3 cellular contexts compared by ENCODE assay signal in genomic region chr9:130860458-130861316, GRCh38.
TF ChIP-seq lines count a peak whose summit lies in the region.

No MANE protein-coding gene starts in this region.

TF ChIP-seq in liver, 16 proteins besides CTCF, POLR2A, EP300 and RAD21:
- TF ChIP-seq FOXA2 (IDR thresholded peaks at IDR 0.05) (no peak), FOXA1 (IDR thresholded peaks at IDR 0.05) (no peak), ZBTB33 (IDR thresholded peaks at IDR 0.05) (no peak), JUND (IDR thresholded peaks at IDR 0.05) (peak; percentile 46 to 61), HNF4A (conservative IDR thresholded peaks at IDR 0.05) (no peak), TAF1 (conservative IDR thresholded peaks at IDR 0.05) (no peak), SP1 (IDR thresholded peaks at IDR 0.05) (no peak), REST (IDR thresholded peaks at IDR 0.05) (no peak), NR2F2 (IDR thresholded peaks at IDR 0.05) (no peak), YY1 (IDR thresholded peaks at IDR 0.05) (no peak), MAX (IDR thresholded peaks at IDR 0.05) (no peak), EGR1 (IDR thresholded peaks at IDR 0.05; ENCODE audit: low read depth in 2 of 2) (no peak), RXRA (IDR thresholded peaks at IDR 0.05) (peak in 1 of 2 donors; percentile 61)

TF ChIP-seq in HepG2, 621 proteins besides CTCF, POLR2A, EP300 and RAD21:
- TF ChIP-seq ZNF513 (CRISPR knock-in tag; conservative IDR thresholded peaks at IDR 0.05) (no peak), FOXK2 (IDR thresholded peaks at IDR 0.05) (no peak), ZNF629 (CRISPR knock-in tag; conservative IDR thresholded peaks at IDR 0.05) (no peak), MEF2D (CRISPR knock-in tag; IDR thresholded peaks at IDR 0.05) (no peak), SCMH1 (CRISPR knock-in tag; IDR thresholded peaks at IDR 0.05; ENCODE audit: borderline replicate concordance) (no peak)

TF ChIP-seq in HEK293T, 16 proteins besides CTCF, POLR2A, EP300 and RAD21:
- TF ChIP-seq LEF1 (IDR thresholded peaks at IDR 0.05; ENCODE audit: borderline replicate concordance) (no peak), NFRKB (IDR thresholded peaks at IDR 0.05) (no peak), SP1 (IDR thresholded peaks at IDR 0.05) (no peak), HDGF (IDR thresholded peaks at IDR 0.05; ENCODE audit: borderline replicate concordance) (no peak), SUZ12 (IDR thresholded peaks at IDR 0.05) (no peak), TARDBP (IDR thresholded peaks at IDR 0.05) (no peak), CTBP1 (IDR thresholded peaks at IDR 0.05; ENCODE audit: borderline replicate concordance) (no peak), ARNT (IDR thresholded peaks at IDR 0.05) (no peak), ELF4 (IDR thresholded peaks at IDR 0.05) (no peak), PKNOX1 (IDR thresholded peaks at IDR 0.05) (no peak), L3MBTL2 (conservative IDR thresholded peaks at IDR 0.05) (no peak), FOXA1 (IDR thresholded peaks at IDR 0.05) (no peak), FOXM1 (IDR thresholded peaks at IDR 0.05; ENCODE audit: borderline replicate concordance) (no peak)
